ENCODE assay signal across 8 cellular contexts in genomic region chr9:113275147-113276131, GRCh38. TPM values are rescaled to one million over a fixed set of nuclear protein-coding genes. Genes with fewer than 3 reads are reported as not detected.
DNase-seq lines count a peak whose midpoint lies in the region; ATAC-seq and TF ChIP-seq lines count a peak whose summit lies in the region.

TSS of gene CDC26 (minus strand) at chr9:113275572. CDS start at chr9:113272507, 3,065 bp downstream.
TSS of gene PRPF4 (plus strand) at chr9:113275658. CDS start at chr9:113275744, 86 bp downstream.

- peak within 1 kb of the TSS; percentile 77 for H2BK5ac ChIP-seq in trophoblast cell (ENCODE audit: low read depth, low read length, poor library complexity)

- peak within 1 kb of the TSS; percentile 54 for H3K14ac ChIP-seq in trophoblast cell (ENCODE audit: low read length)

- peak within 1 kb of the TSS; percentile 62 for H2BK120ac ChIP-seq in trophoblast cell (ENCODE audit: insufficient read depth, low read length, poor library complexity)

- H3K27ac Mint-ChIP-seq in activated naive CD8-positive, alpha-beta T cell treated with anti-CD3 and anti-CD28 coated beads, Interleukin-2, amount 50 U/mL, for 24 hours, result no peak within 1 kb of the TSS

- peak within 1 kb of the TSS; percentile 81 for H3K4me2 ChIP-seq in SU-DHL-6 (ENCODE audit: low read depth, low read length, poor library complexity, severe bottlenecking)
- H3K4me2 ChIP-seq in trophoblast cell (ENCODE audit: low read length), result peak within 1 kb of the TSS; percentile 88

- H3K27me3 Mint-ChIP-seq in activated naive CD8-positive, alpha-beta T cell treated with anti-CD3 and anti-CD28 coated beads, Interleukin-2, amount 50 U/mL, for 24 hours, result no peaks in the 10 kb centered on the region

- H3K9me2 ChIP-seq in SU-DHL-6 (replicated peaks; ENCODE audit: insufficient read depth, low read length), result no peaks in the 10 kb centered on the region

- H3K23ac ChIP-seq in trophoblast cell (ENCODE audit: low read length), result no peak within 1 kb of the TSS

- H3K4me3 ChIP-seq in GM12875 (ENCODE audit: low read depth, low read length) (peak within 1 kb of the TSS; percentile 88), SU-DHL-6 (ENCODE audit: insufficient read depth, low read length, poor library complexity, severe bottlenecking) (peak within 1 kb of the TSS; percentile 88), cardiac muscle cell (peak within 1 kb of the TSS; percentile 65), trophoblast cell (ENCODE audit: low read depth, low read length) (peak within 1 kb of the TSS; percentile 98), transverse colon (peak within 1 kb of the TSS; percentile 51 to 85 (median 61))

- no peaks in the 10 kb centered on the region; the same call in 1 of the 2 replicates for H4K20me1 ChIP-seq in SU-DHL-6 (ENCODE audit: low read depth, low read length)

- no peak within 1 kb of the TSS for H3K4me3 Mint-ChIP-seq in activated naive CD8-positive, alpha-beta T cell treated with anti-CD3 and anti-CD28 coated beads, Interleukin-2, amount 50 U/mL, for 24 hours

- peaks cover 6% of the 10 kb centered on the region; the same call in 1 of the 2 replicates for H3F3A ChIP-seq in SU-DHL-6 (ENCODE audit: insufficient read depth)

- peak within 1 kb of the TSS; percentile 88 for H3K18ac ChIP-seq in trophoblast cell (ENCODE audit: low read length)

- H3K9ac ChIP-seq in SU-DHL-6 (ENCODE audit: low read length) (peak within 1 kb of the TSS; percentile 93), trophoblast cell (ENCODE audit: low read length) (peak within 1 kb of the TSS; percentile 99)

- peak within 1 kb of the TSS; percentile 76 for H2AFZ ChIP-seq in SU-DHL-6 (ENCODE audit: low read depth, low read length, severe bottlenecking)
- peak within 1 kb of the TSS; percentile 50 for H2AFZ ChIP-seq in trophoblast cell (ENCODE audit: insufficient read depth, low read length, poor library complexity)

- H3K9me3 ChIP-seq in SU-DHL-6 (ENCODE audit: insufficient read depth, low read length) (no peaks in the 10 kb centered on the region), cardiac muscle cell (ENCODE audit: low read depth) (no peaks in the 10 kb centered on the region), trophoblast cell (ENCODE audit: insufficient read depth, low read depth, low read length) (no peaks in the 10 kb centered on the region), transverse colon (no peaks in the 10 kb centered on the region)

- peak within 1 kb of the TSS; percentile 83 for H4K8ac ChIP-seq in trophoblast cell (ENCODE audit: low read depth, low read length)

- H2AK5ac ChIP-seq in trophoblast cell (ENCODE audit: low read length), result peak within 1 kb of the TSS; percentile 8

- TF ChIP-seq POLR2A in transverse colon (IDR thresholded peaks at IDR 0.05), result peak; percentile 97

- peak within 1 kb of the TSS; percentile 67 for H4K91ac ChIP-seq in trophoblast cell (ENCODE audit: low read depth, low read length)

- no peak within 1 kb of the TSS for H2BK12ac ChIP-seq in trophoblast cell (ENCODE audit: low read length)

- H3K27me3 ChIP-seq in SU-DHL-6 (ENCODE audit: low read length), result no peaks in the 10 kb centered on the region
- H3K27me3 ChIP-seq in cardiac muscle cell, result no peaks in the 10 kb centered on the region
- no peaks in the 10 kb centered on the region for H3K27me3 ChIP-seq in trophoblast cell (ENCODE audit: insufficient read depth, low read length)
- no peaks in the 10 kb centered on the region for H3K27me3 ChIP-seq in transverse colon

- peaks cover 40% of the 10 kb centered on the region for H3K36me3 Mint-ChIP-seq in activated naive CD8-positive, alpha-beta T cell treated with anti-CD3 and anti-CD28 coated beads, Interleukin-2, amount 50 U/mL, for 24 hours (ENCODE audit: low read depth)

- peak; percentile 26 for TF ChIP-seq EP300 in transverse colon (IDR thresholded peaks at IDR 0.05; ENCODE audit: low read depth)

- WGBS in trophoblast cell (ENCODE audit: extremely low coverage, insufficient coverage, insufficient read length), result no CpG with 5 or more reads among the region's 63 CpGs
- WGBS in transverse colon (ENCODE audit: low coverage in 1 of 2), 2 donors, result 0% methylated on average over 7 to 51 of the region's 63 CpGs

- peak within 1 kb of the TSS; percentile 89 for H3K4ac ChIP-seq in trophoblast cell (ENCODE audit: low read depth, low read length)

- peaks cover 9% of the 10 kb centered on the region for H3K79me1 ChIP-seq in trophoblast cell (ENCODE audit: low read length)

- peak; percentile 98 for ATAC-seq in HG02763 (IDR thresholded peaks at IDR 0.05; ENCODE audit: unreplicated experiment)
- ATAC-seq in activated naive CD8-positive, alpha-beta T cell treated with anti-CD3 and anti-CD28 coated beads, Interleukin-2, amount 50 U/mL, for 24 hours, result peak; percentile 96

- no peaks in the 10 kb centered on the region for H3K9me3 Mint-ChIP-seq in activated naive CD8-positive, alpha-beta T cell treated with anti-CD3 and anti-CD28 coated beads, Interleukin-2, amount 50 U/mL, for 24 hours

- peak within 1 kb of the TSS; percentile 74 for H4K12ac ChIP-seq in trophoblast cell (ENCODE audit: low read depth, low read length)

- H3K79me2 ChIP-seq in SU-DHL-6 (ENCODE audit: insufficient read depth, low read length) (peaks cover 44% of the 10 kb centered on the region), trophoblast cell (ENCODE audit: control insufficient read depth, insufficient read depth, low read length, poor library complexity) (peaks cover 4% of the 10 kb centered on the region)

- in situ Hi-C loops in transverse colon (cut with MboI; ENCODE audit: low pct_ligation_motif_present in 1 of 4, low pct_unique_long_range_greater_than_20kb in 1 of 4, low sequenced_read_pairs in 3 of 4), result loop anchor here in 3 of 4 donors (10.0 kb wide), 2 partner anchors 129 to 379 kb away; partner anchors contain the start of gene ALAD (in 3 of the 3)

- intact Hi-C loops in transverse colon (cut with DNase I; ENCODE audit: low total_unique reads), result no loop called here

- peak; percentile 92 to 100 (median 98) for DNase-seq in NCI-H1417 (lab: John Stamatoyannopoulos, UW)
- DNase-seq in activated naive CD8-positive, alpha-beta T cell treated with anti-CD3 and anti-CD28 coated beads, Interleukin-2, amount 50 U/mL, for 24 hours, result peak; percentile 97
- DNase-seq in cardiac muscle cell (ENCODE audit: low read depth in 1 of 2, low spot score in 1 of 2), result peak; percentile 99
- DNase-seq in trophoblast cell, result peak; percentile 98
- DNase-seq in transverse colon, result peak; percentile 98

- TF ChIP-seq CTCF in GM12875 (IDR thresholded peaks at IDR 0.05; ENCODE audit: borderline replicate concordance, insufficient read depth, low read depth, low read length), result no peak
- no peak for TF ChIP-seq CTCF in SU-DHL-6 (IDR thresholded peaks at IDR 0.05; ENCODE audit: insufficient read depth, low read length, poor library complexity, severe bottlenecking)
- no peak for TF ChIP-seq CTCF in cardiac muscle cell (IDR thresholded peaks at IDR 0.05; ENCODE audit: low read depth, low read length)
- TF ChIP-seq CTCF in transverse colon (IDR thresholded peaks at IDR 0.05), result no peak

- H3K36me3 ChIP-seq in SU-DHL-6 (ENCODE audit: low read length) (peaks cover 32% of the 10 kb centered on the region; the same call in 1 of the 2 replicates), cardiac muscle cell (peaks cover 48% of the 10 kb centered on the region), trophoblast cell (ENCODE audit: control insufficient read depth in 1 of 2, insufficient read depth in 2 of 2, low read length in 2 of 2) (peaks cover 20 to 38% of the 10 kb centered on the region in 2 experiments), transverse colon (peaks cover 0 to 49% (median 17%) of the 10 kb centered on the region in 4 donors)

- H3K4me1 ChIP-seq in cardiac muscle cell (ENCODE audit: low read depth), result peaks cover 8% of the 10 kb centered on the region
- H3K4me1 ChIP-seq in trophoblast cell (ENCODE audit: control insufficient read depth in 1 of 2, insufficient read depth in 2 of 2, low read length in 2 of 2), result peaks cover 0 to 3% of the 10 kb centered on the region in 2 experiments
- H3K4me1 ChIP-seq in transverse colon, result peaks cover 7 to 33% (median 12%) of the 10 kb centered on the region in 4 donors

- H3K27ac ChIP-seq in SU-DHL-6 (ENCODE audit: low read depth, low read length) (peak within 1 kb of the TSS; percentile 65), cardiac muscle cell (peak within 1 kb of the TSS; percentile 95), trophoblast cell (ENCODE audit: low read depth, low read length) (peak within 1 kb of the TSS; percentile 45), transverse colon (peak within 1 kb of the TSS; percentile 88 to 94 (median 90))

- peaks cover 33% of the 10 kb centered on the region for H3K4me1 Mint-ChIP-seq in activated naive CD8-positive, alpha-beta T cell treated with anti-CD3 and anti-CD28 coated beads, Interleukin-2, amount 50 U/mL, for 24 hours

RNA-seq across cellular contexts. Expression of gene CDC26, which starts in this region (rescaled TPM):
- total RNA-seq in cardiac muscle cell (29.7 and 33.9 TPM in 2 replicates), transverse colon (10 to 100 TPM; 15.7 to 43.8 (median 30.8) TPM)
- polyA plus RNA-seq in cardiac muscle cell, result 50.0 and 60.7 TPM in 2 replicates
- 39.5 and 42.0 TPM in 2 replicates for polyA plus RNA-seq in trophoblast cell (2013)

RNA-seq across cellular contexts. Expression of gene PRPF4, which starts in this region (rescaled TPM):
- total RNA-seq in cardiac muscle cell (20.6 and 21.1 TPM in 2 replicates), transverse colon (10 to 100 TPM in 2 of 4 donors, 1 to 10 TPM in 2; 5.0 to 13.7 (median 9.6) TPM)
- 26.7 and 30.6 TPM in 2 replicates for polyA plus RNA-seq in cardiac muscle cell
- polyA plus RNA-seq in trophoblast cell (2013), result 22.6 and 23.5 TPM in 2 replicates

Comparison
In these comparisons a context has a peak if more than half of its experiments do, and no peak if none do; other contexts are left out.
1. Peak in every context shown above with its lines: DNase-seq, ATAC-seq, H3K4me3 ChIP-seq and H3K27ac ChIP-seq.
2. H3K27ac ChIP-seq: peak in every context shown above with its lines; median percentile 95 in cardiac muscle cell; 90 in transverse colon; 65 in SU-DHL-6; 45 in trophoblast cell.